Comparison of ENCODE assay signal across 13 cellular contexts in the genomic region with DNA sequence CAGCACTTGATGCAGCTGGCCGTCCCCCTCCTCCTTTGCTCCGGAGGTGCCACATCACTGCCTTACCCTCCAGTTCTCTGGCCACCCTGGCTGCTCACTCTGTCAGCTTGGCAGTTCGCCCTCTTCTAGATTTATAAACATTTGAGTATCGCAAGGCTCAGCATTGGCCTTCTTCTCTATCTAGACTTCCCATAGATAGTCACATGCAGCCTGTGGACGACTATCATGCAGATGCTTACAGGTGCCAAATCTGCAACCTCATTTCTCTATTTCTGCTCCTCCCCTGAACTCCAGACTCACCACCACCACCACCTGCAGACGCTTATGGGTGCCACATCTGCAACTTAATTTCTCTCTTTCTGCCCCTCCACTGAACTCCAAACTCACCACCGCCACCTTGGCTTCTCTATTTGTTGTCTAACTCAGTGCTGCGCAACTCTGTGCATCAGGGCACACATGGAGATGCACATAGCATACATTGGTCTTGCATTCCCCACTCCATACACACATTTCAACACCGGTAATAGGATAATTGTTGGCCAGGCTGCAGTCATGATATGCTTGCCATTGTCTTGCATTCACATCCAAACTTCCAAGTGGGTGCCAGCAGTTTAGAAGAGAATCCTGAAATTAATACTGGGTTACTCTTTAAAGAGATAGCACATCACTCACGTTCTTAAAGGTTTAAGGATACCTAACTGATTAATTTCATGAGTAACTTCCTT. TPM values are rescaled to one million over a fixed set of nuclear protein-coding genes. Genes with fewer than 3 reads are reported as not detected.
DNase-seq lines count a peak whose midpoint lies in the region; ATAC-seq and TF ChIP-seq lines count a peak whose summit lies in the region.
"Had no signal": no experiment of that assay in that cellular context is flagged by ENCODE, and none has a peak within 500 bp of the region (broad histone marks: within the 10 kb centered on the region; RNA-seq: fewer than 3 reads in every experiment).

No MANE protein-coding gene starts in this region.

- no peak for DNase-seq in stimulated activated naive CD8-positive, alpha-beta T cell treated with anti-CD3 and anti-CD28 coated beads, Interleukin-15, Interleukin-2, amounts not matched to agents 100 U/mL and 50 U/mL, for 24 hours
- DNase-seq in adrenal gland, result no peak
- no peak for DNase-seq in iPS-NIHi7 (ENCODE audit: extremely low spot score)
- no peak for DNase-seq in omental fat pad (ENCODE audit: low spot score)
- DNase-seq in NCI-H2227 (lab: John Stamatoyannopoulos, UW; ENCODE audit: unreplicated experiment), result no peak
- DNase-seq in H7, result no peak
- DNase-seq: COR-L47; midbrain; NCI-H2227 treated with DMSO at 0.1 percent for 48 hours; stimulated activated CD4-positive, alpha-beta T cell treated with anti-CD3 and anti-CD28 coated beads, Interleukin-4, amount 100 ng/mL, for 4 hours had no signal

- H3K36me3 ChIP-seq in adrenal gland (replicated peaks in 1 of 2) (no peaks in the 10 kb centered on the region), muscle layer of duodenum (ENCODE audit: control insufficient read depth in 1 of 2, insufficient read depth in 2 of 2, low read length in 2 of 2) (peaks cover 0 to 4% of the 10 kb centered on the region in 2 donors), H7 (replicated peaks; ENCODE audit: control insufficient read depth, insufficient read depth, low read length) (no peaks in the 10 kb centered on the region)
- H3K36me3 ChIP-seq: HAP-1 had no signal

- H3K9me3 ChIP-seq in adrenal gland (replicated peaks in 1 of 3) (no peaks in the 10 kb centered on the region), muscle layer of duodenum (ENCODE audit: control insufficient read depth in 1 of 2, low read length in 2 of 2) (no peaks in the 10 kb centered on the region)
- H3K9me3 ChIP-seq: HAP-1 had no signal

- no peak for TF ChIP-seq POLR2A in adrenal gland (IDR thresholded peaks at IDR 0.05)

- peaks cover 61% of the 10 kb centered on the region for H3K4me1 Mint-ChIP-seq in stimulated activated naive CD8-positive, alpha-beta T cell treated with anti-CD3 and anti-CD28 coated beads, Interleukin-15, Interleukin-2, amounts not matched to agents 100 ng/mL and 50 ng/mL, for 24 hours (ENCODE audit: low read depth)

- no peaks in the 10 kb centered on the region for H3K27me3 Mint-ChIP-seq in stimulated activated naive CD8-positive, alpha-beta T cell treated with anti-CD3 and anti-CD28 coated beads, Interleukin-15, Interleukin-2, amounts not matched to agents 100 ng/mL and 50 ng/mL, for 24 hours

- H3K9me3 Mint-ChIP-seq in stimulated activated naive CD8-positive, alpha-beta T cell treated with anti-CD3 and anti-CD28 coated beads, Interleukin-15, Interleukin-2, amounts not matched to agents 100 ng/mL and 50 ng/mL, for 24 hours, result no peaks in the 10 kb centered on the region

- H3K36me3 Mint-ChIP-seq in stimulated activated naive CD8-positive, alpha-beta T cell treated with anti-CD3 and anti-CD28 coated beads, Interleukin-15, Interleukin-2, amounts not matched to agents 100 ng/mL and 50 ng/mL, for 24 hours (ENCODE audit: low read depth), result peaks cover 4% of the 10 kb centered on the region

- H3K4me3 ChIP-seq in adrenal gland (no peak overlapping the region), muscle layer of duodenum (ENCODE audit: low read depth in 1 of 2, low read length in 2 of 2) (no peak overlapping the region), H7 (ENCODE audit: insufficient read depth, low read depth, low read length) (no peak overlapping the region)
- H3K4me3 ChIP-seq: HAP-1 had no signal

- TF ChIP-seq CTCF in adrenal gland (IDR thresholded peaks at IDR 0.05), result no peak
- TF ChIP-seq CTCF in omental fat pad (IDR thresholded peaks at IDR 0.05), result no peak

- ATAC-seq in stimulated activated naive CD8-positive, alpha-beta T cell treated with anti-CD3 and anti-CD28 coated beads, Interleukin-15, Interleukin-2, amounts not matched to agents 100 U/mL and 50 U/mL, for 24 hours, result no peak
- ATAC-seq in omental fat pad (ENCODE audit: low FRiP score), result no peak

- H3K27ac ChIP-seq in adrenal gland (peak overlapping the region in 3 of 5 donors; percentile 93 to 98 (median 98)), muscle layer of duodenum (ENCODE audit: low read length) (peak overlapping the region; percentile 76)

- intact Hi-C loops in adrenal gland (cut with DNase I), result no loop called here

- H3K27ac Mint-ChIP-seq in stimulated activated naive CD8-positive, alpha-beta T cell treated with anti-CD3 and anti-CD28 coated beads, Interleukin-15, Interleukin-2, amounts not matched to agents 100 ng/mL and 50 ng/mL, for 24 hours, result peak overlapping the region; percentile 87

- H3K4me3 Mint-ChIP-seq in stimulated activated naive CD8-positive, alpha-beta T cell treated with anti-CD3 and anti-CD28 coated beads, Interleukin-15, Interleukin-2, amounts not matched to agents 100 ng/mL and 50 ng/mL, for 24 hours, result peak overlapping the region; percentile 21

- peaks cover 7 to 28% of the 10 kb centered on the region in 2 donors for H3K4me1 ChIP-seq in adrenal gland (replicated peaks in 1 of 2)
- peaks cover 8 to 22% of the 10 kb centered on the region in 2 donors for H3K4me1 ChIP-seq in muscle layer of duodenum (ENCODE audit: control insufficient read depth in 1 of 2, insufficient read depth in 2 of 2, low read length in 2 of 2)

- WGBS in adrenal gland, 4 donors, result 79 to 91% (median 85%) methylated on average over 10 of the region's 10 CpGs

- H3K27me3 ChIP-seq in adrenal gland, result no peaks in the 10 kb centered on the region
- H3K27me3 ChIP-seq in muscle layer of duodenum (ENCODE audit: low read depth, low read length), result no peaks in the 10 kb centered on the region
- H3K27me3 ChIP-seq in H7 (ENCODE audit: control insufficient read depth, insufficient read depth, low read length), result no peaks in the 10 kb centered on the region

RNA-seq across cellular contexts. Expression of gene DAP, which starts 1.9 kb away (rescaled TPM):
- total RNA-seq in adrenal gland (100 to 1,000 TPM in 5 of 8 donors, 10 to 100 TPM in 3; 47.9 to 197 (median 125) TPM), omental fat pad (10 to 100 TPM; 47.8 to 57.3 (median 50.0) TPM)
- polyA plus RNA-seq in adrenal gland, result 100 to 1,000 TPM in 1 of 3 donors, 10 to 100 TPM in 2; 65.5 to 122 (median 68.4) TPM
- total RNA-seq in H7 (2014; rRNA removed; shearing (Covaris generic)), result 10.5 and 13.8 TPM in 2 replicates
